In genomic region chr20:543369-544152, GRCh38 we compare ENCODE assay signal across 1 cellular context.
TF ChIP-seq lines count a peak whose summit lies in the region.

Gene CSNK2A1, minus strand, starts transcription at chr20:543790. Its CDS starts 35,239 bp downstream, at chr20:508551.

TF ChIP-seq in HEK293, 187 proteins besides CTCF, POLR2A, EP300 and RAD21 (continued from another document and continues in another):
- TF ChIP-seq ZNF629 (tag by site-specific recombination; IDR thresholded peaks at IDR 0.05) (peak; percentile 53; the same call in 1 of the 2 replicates), ZNF585B (tag by site-specific recombination; IDR thresholded peaks at IDR 0.05) (no peak), ZNF175 (tag by site-specific recombination; IDR thresholded peaks at IDR 0.05) (no peak), ZNF423 (tag by site-specific recombination; IDR thresholded peaks at IDR 0.05) (no peak), ZFP37 (tag by site-specific recombination; IDR thresholded peaks at IDR 0.05) (0 out of 2 replicates have a peak, but pooled peaks have one; percentile 31), ZNF426 (tag by site-specific recombination; IDR thresholded peaks at IDR 0.05) (no peak), ZNF624 (tag by site-specific recombination; IDR thresholded peaks at IDR 0.05) (no peak), KLF10 (tag by site-specific recombination; IDR thresholded peaks at IDR 0.05) (0 out of 2 replicates have a peak, but pooled peaks have one; percentile 36), PRDM6 (tag by site-specific recombination; IDR thresholded peaks at IDR 0.05) (no peak), ZNF341 (tag by site-specific recombination; IDR thresholded peaks at IDR 0.05; ENCODE audit: low read depth) (peak; percentile 49), ZBTB6 (tag by site-specific recombination; IDR thresholded peaks at IDR 0.05) (no peak), ZNF76 (tag by site-specific recombination; IDR thresholded peaks at IDR 0.05; ENCODE audit: borderline replicate concordance, low read depth) (peak; percentile 90), ZSCAN16 (tag by site-specific recombination; IDR thresholded peaks at IDR 0.05) (no peak), ZNF362 (tag by site-specific recombination; IDR thresholded peaks at IDR 0.05) (no peak), ZNF354C (tag by site-specific recombination; IDR thresholded peaks at IDR 0.05; ENCODE audit: borderline replicate concordance, low read depth) (no peak), ZNF138 (tag by site-specific recombination; IDR thresholded peaks at IDR 0.05; ENCODE audit: borderline replicate concordance) (no peak), ZNF560 (tag by site-specific recombination; IDR thresholded peaks at IDR 0.05; ENCODE audit: borderline replicate concordance) (no peak), GLI4 (tag by site-specific recombination; IDR thresholded peaks at IDR 0.05) (no peak), TCF7L2 (IDR thresholded peaks at IDR 0.05; ENCODE audit: borderline replicate concordance, low read depth, low read length) (peak; percentile 91), ZNF174 (tag by site-specific recombination; IDR thresholded peaks at IDR 0.05) (no peak), SALL2 (tag by site-specific recombination; IDR thresholded peaks at IDR 0.05; ENCODE audit: borderline replicate concordance) (no peak), ZNF280C (tag by site-specific recombination; IDR thresholded peaks at IDR 0.05) (no peak), HOXD13 (CRISPR knock-in tag; IDR thresholded peaks at IDR 0.05; ENCODE audit: borderline replicate concordance) (no peak), AEBP2 (tag by site-specific recombination; IDR thresholded peaks at IDR 0.05; ENCODE audit: borderline replicate concordance) (no peak), ZNF48 (tag by site-specific recombination; IDR thresholded peaks at IDR 0.05) (no peak), REST (tag by site-specific recombination; IDR thresholded peaks at IDR 0.05) (no peak), PRDM4 (tag by site-specific recombination; IDR thresholded peaks at IDR 0.05) (peak; percentile 32; the same call in 1 of the 2 replicates), ZNF707 (tag by site-specific recombination; IDR thresholded peaks at IDR 0.05) (no peak), ZNF133 (tag by site-specific recombination; IDR thresholded peaks at IDR 0.05) (no peak), ZNF157 (tag by site-specific recombination; IDR thresholded peaks at IDR 0.05) (no peak), ELK4 (IDR thresholded peaks at IDR 0.05; ENCODE audit: borderline replicate concordance, low read depth, low read length) (peak; percentile 95), HOXA7 (CRISPR knock-in tag; IDR thresholded peaks at IDR 0.05; ENCODE audit: borderline replicate concordance) (no peak), ZNF518A (tag by site-specific recombination; conservative IDR thresholded peaks at IDR 0.05; ENCODE audit: low read depth) (peak; percentile 97), ZSCAN18 (tag by site-specific recombination; IDR thresholded peaks at IDR 0.05) (0 out of 2 replicates have a peak, but pooled peaks have one; percentile 39), ZNF311 (tag by site-specific recombination; IDR thresholded peaks at IDR 0.05; ENCODE audit: borderline replicate concordance) (no peak)
